In the genomic region with DNA sequence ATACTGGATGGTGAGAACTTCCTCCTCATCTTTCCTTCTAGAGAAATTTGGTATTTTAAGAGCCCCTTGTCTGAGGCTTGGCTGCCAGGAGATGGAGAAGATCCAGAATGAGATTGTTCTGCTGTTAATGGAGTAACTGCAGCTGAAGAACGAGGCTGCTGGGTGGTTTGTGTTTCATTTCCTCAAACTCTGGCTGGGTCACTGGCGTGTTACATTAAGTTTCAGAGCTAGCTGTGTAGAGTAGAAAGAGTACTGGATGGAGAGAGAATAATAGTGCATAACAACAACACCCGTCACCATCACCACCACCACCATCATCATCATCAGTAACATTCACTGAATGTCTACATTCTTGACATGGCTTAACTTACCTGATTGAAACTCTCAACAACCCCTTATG, we compare ENCODE assay signal across 22 cellular contexts.
DNase-seq lines count a peak whose midpoint lies in the region; ATAC-seq, FAIRE-seq and TF ChIP-seq lines count a peak whose summit lies in the region.
"Had no signal": no experiment of that assay in that cellular context is flagged by ENCODE, and none has a peak within 500 bp of the region (broad histone marks: within the 10 kb centered on the region; RNA-seq: fewer than 3 reads in every experiment).

No MANE protein-coding gene starts in this region.

- H3K36me3 Mint-ChIP-seq in nephron (ENCODE audit: low read depth), result peaks cover 5% of the 10 kb centered on the region
- H3K36me3 Mint-ChIP-seq in CD8-positive, alpha-beta memory T cell, result no peaks in the 10 kb centered on the region
- H3K36me3 Mint-ChIP-seq: activated CD4-positive, alpha-beta memory T cell treated with anti-CD3 and anti-CD28 coated beads for 36 hours had no signal

- ATAC-seq in GM18873 (IDR thresholded peaks at IDR 0.05; ENCODE audit: low FRiP score, unreplicated experiment) (peak; percentile 90), GM21786 (IDR thresholded peaks at IDR 0.05; ENCODE audit: unreplicated experiment) (peak; percentile 50), GM21737 (IDR thresholded peaks at IDR 0.05; ENCODE audit: unreplicated experiment) (no peak)
- ATAC-seq: activated T-cell treated with anti-CD3 and anti-CD28 coated beads, Interleukin-2, amount 50 U/mL, for 72 hours; right cardiac atrium had no signal

- H3K4me3 ChIP-seq in CD8-positive, alpha-beta memory T cell (ENCODE audit: low read length), result no peak overlapping the region
- H3K4me3 ChIP-seq: PC-9 had no signal

- H3K27me3 Mint-ChIP-seq in nephron (ENCODE audit: low read depth), result peaks cover 9% of the 10 kb centered on the region
- H3K27me3 Mint-ChIP-seq in CD8-positive, alpha-beta memory T cell, result no peaks in the 10 kb centered on the region
- H3K27me3 Mint-ChIP-seq: activated CD4-positive, alpha-beta memory T cell treated with anti-CD3 and anti-CD28 coated beads for 36 hours; B cell had no signal

- no peaks in the 10 kb centered on the region for H3K36me3 ChIP-seq in CD8-positive, alpha-beta memory T cell (ENCODE audit: insufficient read depth, low read length)
- H3K36me3 ChIP-seq: neutrophil had no signal

- H3K9me3 Mint-ChIP-seq in nephron, result peaks cover 16% of the 10 kb centered on the region
- peaks cover 0 to 8% (median 3%) of the 10 kb centered on the region in 5 donors for H3K9me3 Mint-ChIP-seq in CD8-positive, alpha-beta memory T cell

- no peaks in the 10 kb centered on the region for H3K4me1 ChIP-seq in CD8-positive, alpha-beta memory T cell (ENCODE audit: insufficient read depth, low read length)

- no peak for DNase-seq in HTR-8/SVneo (ENCODE audit: insufficient read length, low spot score)
- no peak for DNase-seq in CD8-positive, alpha-beta memory T cell
- no peak for DNase-seq in NCI-H1105 treated with DMSO at 0.1 percent for 48 hours (lab: John Stamatoyannopoulos, UW)
- no peak for DNase-seq in NCI-H2107 (lab: John Stamatoyannopoulos, UW)
- DNase-seq: activated CD4-positive, alpha-beta memory T cell treated with anti-CD3 and anti-CD28 coated beads for 36 hours; activated T-cell treated with anti-CD3 and anti-CD28 coated beads, Interleukin-2, amount 50 U/mL, for 72 hours; DMS53; KG1; kidney; NCI-H1436 treated with DMSO at 0.1 percent for 48 hours; NCI-H446; PC-9; right cardiac atrium; stimulated activated CD4-positive, alpha-beta T cell treated with anti-CD3 and anti-CD28 coated beads, Interleukin-2, amount 100 ng/mL, for 24 hours had no signal

- no peak for TF ChIP-seq CTCF in nephron (IDR thresholded peaks at IDR 0.05; ENCODE audit: unreplicated experiment in 3 of 3)

- H3K9me3 ChIP-seq in CD8-positive, alpha-beta memory T cell (ENCODE audit: low read length), result no peaks in the 10 kb centered on the region
- H3K9me3 ChIP-seq: neutrophil had no signal

- no peak overlapping the region for H3K4me3 Mint-ChIP-seq in nephron
- H3K4me3 Mint-ChIP-seq in CD8-positive, alpha-beta memory T cell, result no peak overlapping the region
- H3K4me3 Mint-ChIP-seq: activated CD4-positive, alpha-beta memory T cell treated with anti-CD3 and anti-CD28 coated beads for 36 hours; activated T-cell treated with anti-CD3 and anti-CD28 coated beads, Interleukin-2, amount 50 U/mL, for 72 hours; B cell had no signal

- H3K27ac Mint-ChIP-seq in nephron, result peak overlapping the region in 2 of 3 experiments; percentile 30 to 64
- H3K27ac Mint-ChIP-seq in CD8-positive, alpha-beta memory T cell, result no peak overlapping the region
- H3K27ac Mint-ChIP-seq: activated CD4-positive, alpha-beta memory T cell treated with anti-CD3 and anti-CD28 coated beads for 36 hours; activated T-cell treated with anti-CD3 and anti-CD28 coated beads, Interleukin-2, amount 50 U/mL, for 72 hours; B cell had no signal

- POLR2A ChIA-PET in CD8-positive, alpha-beta memory T cell (lab: Charles Lee), result no interaction called here

- H3K27ac ChIP-seq in CD8-positive, alpha-beta memory T cell (ENCODE audit: low read depth, low read length), result no peak overlapping the region
- H3K27ac ChIP-seq: neutrophil, PC-9 had no signal

- H3K27me3 ChIP-seq in CD8-positive, alpha-beta memory T cell (ENCODE audit: insufficient read depth, low read length, poor library complexity, severe bottlenecking), result no peaks in the 10 kb centered on the region
- H3K27me3 ChIP-seq: neutrophil had no signal

- CTCF ChIA-PET in CD8-positive, alpha-beta memory T cell (lab: Charles Lee), result no interaction called here

- H3K4me1 Mint-ChIP-seq in nephron, result peaks cover 18% of the 10 kb centered on the region
- H3K4me1 Mint-ChIP-seq in CD8-positive, alpha-beta memory T cell, result no peaks in the 10 kb centered on the region

- FAIRE-seq in HTR-8/SVneo (lab: Jason Lieb, UNC), result peak; percentile 60
- FAIRE-seq: bronchial epithelial cell, kidney, TTC549 had no signal

Comparison
In these comparisons a context has a peak if more than half of its experiments do, and no peak if none do; other contexts are left out.
1. H3K27ac Mint-ChIP-seq: peak in nephron (2 of 3); none in CD8-positive, alpha-beta memory T cell (0 of 8).